ENCODE assay signal across 18 cellular contexts in genomic region chr9:99224445-99224844, GRCh38. TPM values are rescaled to one million over a fixed set of nuclear protein-coding genes. Genes with fewer than 3 reads are reported as not detected.
DNase-seq lines count a peak whose midpoint lies in the region; ATAC-seq and TF ChIP-seq lines count a peak whose summit lies in the region.
"Had no signal": no experiment of that assay in that cellular context is flagged by ENCODE, and none has a peak within 500 bp of the region (broad histone marks: within the 10 kb centered on the region; RNA-seq: fewer than 3 reads in every experiment).

No MANE protein-coding gene starts in this region.

- H3K27me3 ChIP-seq in MM.1S (replicated peaks; ENCODE audit: insufficient read depth, low read length), result no peaks in the 10 kb centered on the region
- no peaks in the 10 kb centered on the region for H3K27me3 ChIP-seq in hepatocyte
- H3K27me3 ChIP-seq in smooth muscle cell (ENCODE audit: low read depth), result no peaks in the 10 kb centered on the region
- H3K27me3 ChIP-seq in A673 (replicated peaks; ENCODE audit: insufficient read depth, low read depth, low read length, poor library complexity), result no peaks in the 10 kb centered on the region
- H3K27me3 ChIP-seq: ovary, SJSA1, thyroid gland had no signal

- no peak overlapping the region for H3K4me3 ChIP-seq in MM.1S (ENCODE audit: low read length)
- no peak overlapping the region for H3K4me3 ChIP-seq in hepatocyte
- H3K4me3 ChIP-seq in smooth muscle cell, result no peak overlapping the region
- H3K4me3 ChIP-seq in A673 (ENCODE audit: low read depth, low read length, poor library complexity, severe bottlenecking), result no peak overlapping the region
- H3K4me3 ChIP-seq: ovary, SJSA1, thyroid gland had no signal

- peak overlapping the region; percentile 86 for H3K27ac Mint-ChIP-seq in activated T-cell treated with anti-CD3 and anti-CD28 coated beads, Interleukin-2, amount 50 U/mL, for 72 hours

- no peaks in the 10 kb centered on the region; the same call in 1 of the 2 replicates for H3K36me3 ChIP-seq in MM.1S (replicated peaks; ENCODE audit: insufficient read depth, low read length)
- no peaks in the 10 kb centered on the region for H3K36me3 ChIP-seq in hepatocyte (replicated peaks; ENCODE audit: insufficient read depth, low read depth)
- peaks cover 15% of the 10 kb centered on the region for H3K36me3 ChIP-seq in smooth muscle cell (ENCODE audit: low read depth)
- peaks cover 30% of the 10 kb centered on the region for H3K36me3 ChIP-seq in A673 (ENCODE audit: insufficient read depth, low read length, poor library complexity, severe bottlenecking)
- H3K36me3 ChIP-seq: ovary had no signal

- intact Hi-C loops in A673 (cut with micrococcal nuclease; ENCODE audit: unreplicated experiment), result loop anchor here (5.0 to 10.0 kb wide), 2 partner anchors 60 to 598 kb away; partner anchors contain the start of gene NR4A3

- H3F3A ChIP-seq in MM.1S (ENCODE audit: insufficient read depth, low read length) (no peaks in the 10 kb centered on the region), smooth muscle cell (ENCODE audit: low read depth) (no peaks in the 10 kb centered on the region)

- TF ChIP-seq CTCF in MM.1S (IDR thresholded peaks at IDR 0.05; ENCODE audit: low read length), result no peak
- TF ChIP-seq CTCF in hepatocyte (IDR thresholded peaks at IDR 0.05; ENCODE audit: poor library complexity), result no peak
- TF ChIP-seq CTCF in smooth muscle cell (IDR thresholded peaks at IDR 0.05; ENCODE audit: borderline replicate concordance, insufficient read depth, poor library complexity, severe bottlenecking), result no peak
- no peak for TF ChIP-seq CTCF in A673 (conservative IDR thresholded peaks at IDR 0.05; ENCODE audit: low read depth, low read length)

- peaks cover 16% of the 10 kb centered on the region in 2 donors for H3K36me3 Mint-ChIP-seq in activated T-cell treated with anti-CD3 and anti-CD28 coated beads, Interleukin-2, amount 50 U/mL, for 72 hours (ENCODE audit: insufficient read depth in 2 of 2)

- POLR2A ChIA-PET in A673 (lab: Charles Lee; ENCODE audit: low non-redundant PET), result no interaction called here

- H3K9me3 ChIP-seq in MM.1S (replicated peaks; ENCODE audit: insufficient read depth, low read length) (no peaks in the 10 kb centered on the region), hepatocyte (ENCODE audit: low read depth) (no peaks in the 10 kb centered on the region), smooth muscle cell (replicated peaks; ENCODE audit: low read depth) (no peaks in the 10 kb centered on the region), A673 (ENCODE audit: low read depth, low read length, poor library complexity, severe bottlenecking) (no peaks in the 10 kb centered on the region)
- H3K9me3 ChIP-seq: lower lobe of right lung, ovary, SJSA1, thyroid gland had no signal

- no peaks in the 10 kb centered on the region for H3K27me3 Mint-ChIP-seq in activated T-cell treated with anti-CD3 and anti-CD28 coated beads, Interleukin-2, amount 50 U/mL, for 72 hours (ENCODE audit: low read depth)

- DNase-seq in activated T-cell treated with anti-CD3 and anti-CD28 coated beads, Interleukin-2, amount 50 U/mL, for 72 hours, result no peak
- DNase-seq in activated T-cell treated with anti-CD3 and anti-CD28 coated beads, Interleukin-2, amount 50 U/mL, for 1 hour, result no peak
- DNase-seq in MM.1S (no peak), hepatocyte (ENCODE audit: low spot score) (no peak), smooth muscle cell (lab: John Stamatoyannopoulos, UW; ENCODE audit: unreplicated experiment) (no peak), epidermal melanocyte (ENCODE audit: insufficient read length, low spot score) (no peak), A673 (ENCODE audit: low spot score) (no peak)
- DNase-seq: activated CD8-positive, alpha-beta memory T cell treated with anti-CD3 and anti-CD28 coated beads, Interleukin-2, amount 50 U/mL, for 4 hours; cortex of kidney; DMS53; lower lobe of right lung; NK-92 treated with Interleukin-12 subunit alpha and Interleukin-12 subunit beta, amount 100 ng/mL, for 24 hours; ovary; stimulated activated CD4-positive, alpha-beta T cell treated with anti-CD3 and anti-CD28 coated beads, Interleukin-15, amount 100 ng/mL, for 24 hours; thyroid gland had no signal

- BruUV-seq in A673 (replicated peaks; lab: Mats Ljungman, UMichigan), result no TSS peak

- peaks cover 15% of the 10 kb centered on the region for H3K4me1 ChIP-seq in MM.1S (ENCODE audit: low read length)
- peaks cover 30% of the 10 kb centered on the region for H3K4me1 ChIP-seq in hepatocyte (ENCODE audit: insufficient read depth)
- H3K4me1 ChIP-seq in smooth muscle cell (ENCODE audit: low read depth), result peaks cover 33% of the 10 kb centered on the region
- peaks cover 23% of the 10 kb centered on the region for H3K4me1 ChIP-seq in A673 (ENCODE audit: insufficient read depth, low read length, poor library complexity, severe bottlenecking)

- H3K4me3 Mint-ChIP-seq in activated T-cell treated with anti-CD3 and anti-CD28 coated beads, Interleukin-2, amount 50 U/mL, for 72 hours, result peak overlapping the region in 1 of 2 donors; percentile 86

- H2AFZ ChIP-seq in MM.1S (ENCODE audit: low read length) (no peak overlapping the region), hepatocyte (no peak overlapping the region), smooth muscle cell (ENCODE audit: low read depth) (no peak overlapping the region)

- H4K20me1 ChIP-seq in MM.1S (ENCODE audit: insufficient read depth, low read length), result peaks cover 11% of the 10 kb centered on the region
- H4K20me1 ChIP-seq in hepatocyte (ENCODE audit: insufficient read depth, poor library complexity, severe bottlenecking), result peaks cover 48% of the 10 kb centered on the region
- peaks cover 78% of the 10 kb centered on the region for H4K20me1 ChIP-seq in smooth muscle cell (ENCODE audit: low read depth)

- H3K4me2 ChIP-seq in MM.1S (ENCODE audit: low read depth, low read length), result peak overlapping the region; percentile 93; the same call in 1 of the 2 replicates
- peak overlapping the region; percentile 91 for H3K4me2 ChIP-seq in hepatocyte
- peak overlapping the region; percentile 98 for H3K4me2 ChIP-seq in smooth muscle cell

- H3K4me1 Mint-ChIP-seq in activated T-cell treated with anti-CD3 and anti-CD28 coated beads, Interleukin-2, amount 50 U/mL, for 72 hours (ENCODE audit: low read depth), result peaks cover 55% of the 10 kb centered on the region

- no peak for ATAC-seq in activated T-cell treated with anti-CD3 and anti-CD28 coated beads, Interleukin-2, amount 50 U/mL, for 72 hours (replicated peaks in 1 of 2)
- ATAC-seq in GM19351 (IDR thresholded peaks at IDR 0.05; ENCODE audit: unreplicated experiment), result no peak
- ATAC-seq: lower lobe of right lung had no signal

- H3K9me3 Mint-ChIP-seq in activated T-cell treated with anti-CD3 and anti-CD28 coated beads, Interleukin-2, amount 50 U/mL, for 72 hours, result no peaks in the 10 kb centered on the region

- 97% methylated on average over 2 of the region's 2 CpGs for WGBS in hepatocyte (ENCODE audit: low lambda C conversion rate, missing lambda C conversion rate)
- WGBS in smooth muscle cell (ENCODE audit: low lambda C conversion rate), result 94% methylated on average over 2 of the region's 2 CpGs

- H3K9me2 ChIP-seq in MM.1S (replicated peaks; ENCODE audit: insufficient read depth, low read length) (no peaks in the 10 kb centered on the region), hepatocyte (replicated peaks; ENCODE audit: insufficient read depth) (no peaks in the 10 kb centered on the region)

- H3K79me2 ChIP-seq in MM.1S (ENCODE audit: low read length) (peaks cover 94% of the 10 kb centered on the region), hepatocyte (peaks cover 71% of the 10 kb centered on the region), smooth muscle cell (ENCODE audit: low read depth) (peaks cover 68% of the 10 kb centered on the region)

- H3K9ac ChIP-seq in MM.1S (ENCODE audit: low read length), result no peak overlapping the region
- H3K9ac ChIP-seq in smooth muscle cell (ENCODE audit: low read depth), result no peak overlapping the region

- H3K27ac ChIP-seq in MM.1S (ENCODE audit: low read length) (no peak overlapping the region), hepatocyte (no peak overlapping the region), smooth muscle cell (ENCODE audit: low read depth) (no peak overlapping the region), A673 (ENCODE audit: low read depth, low read length, poor library complexity, severe bottlenecking) (no peak overlapping the region)
- H3K27ac ChIP-seq: lower lobe of right lung, ovary, SJSA1, thyroid gland, VCaP had no signal

- CTCF ChIA-PET in A673 (lab: Charles Lee), result no interaction called here

RNA-seq across cellular contexts. Expression of gene SEC61B, which starts 2.4 kb away (rescaled TPM):
- total RNA-seq in activated T-cell treated with anti-CD3 and anti-CD28 coated beads, Interleukin-2, amount 50 U/mL, for 72 hours, result 100 to 1,000 TPM in 1 of 2 donors, 10 to 100 TPM in 1; 96.2 to 121 TPM
- total RNA-seq in hepatocyte (145 and 154 TPM in 2 replicates), smooth muscle cell (334 and 385 TPM in 2 replicates), A673 (2021) (175 and 183 TPM in 2 replicates)
- polyA plus RNA-seq in hepatocyte (365 and 377 TPM in 2 replicates), smooth muscle cell (471 and 549 TPM in 2 replicates)

RNA-seq across cellular contexts. Expression of gene ALG2, which starts 2.7 kb away (rescaled TPM):
- 10 to 100 TPM; 28.7 to 35.2 TPM for total RNA-seq in activated T-cell treated with anti-CD3 and anti-CD28 coated beads, Interleukin-2, amount 50 U/mL, for 72 hours
- total RNA-seq in hepatocyte (51.9 and 55.8 TPM in 2 replicates), smooth muscle cell (53.6 and 60.4 TPM in 2 replicates), A673 (2021) (27.6 and 30.1 TPM in 2 replicates)
- polyA plus RNA-seq in hepatocyte (48.3 and 64.0 TPM in 2 replicates), smooth muscle cell (50.1 and 53.9 TPM in 2 replicates)
